Comparison of ENCODE assay signal across 9 cellular contexts in genomic region chr17:1606352-1606985, GRCh38. TPM values are rescaled to one million over a fixed set of nuclear protein-coding genes. Genes with fewer than 3 reads are reported as not detected.
DNase-seq lines count a peak whose midpoint lies in the region; ATAC-seq and TF ChIP-seq lines count a peak whose summit lies in the region.
"Had no signal": no experiment of that assay in that cellular context is flagged by ENCODE, and none has a peak within 500 bp of the region (broad histone marks: within the 10 kb centered on the region; RNA-seq: fewer than 3 reads in every experiment).

No MANE protein-coding gene starts in this region.

- peak overlapping the region; percentile 26; the same call in 1 of the 2 replicates for H3K4me2 ChIP-seq in OCI-LY7 (ENCODE audit: low read length)
- H3K4me2 ChIP-seq in PC-9, result no peak overlapping the region

- TF ChIP-seq CTCF in heart left ventricle (IDR thresholded peaks at IDR 0.05) (no peak), OCI-LY7 (conservative IDR thresholded peaks at IDR 0.05; ENCODE audit: low read length) (no peak), lower lobe of right lung (IDR thresholded peaks at IDR 0.05) (no peak), PC-9 (conservative IDR thresholded peaks at IDR 0.05) (no peak)

- H3K9me3 ChIP-seq in heart left ventricle, result no peaks in the 10 kb centered on the region
- no peaks in the 10 kb centered on the region for H3K9me3 ChIP-seq in OCI-LY7 (ENCODE audit: low read length)
- no peaks in the 10 kb centered on the region for H3K9me3 ChIP-seq in lower lobe of right lung
- no peaks in the 10 kb centered on the region for H3K9me3 ChIP-seq in PC-9 (ENCODE audit: insufficient read depth, low read depth)

- DNase-seq in heart left ventricle, result no peak
- no peak for DNase-seq in cardiac septum (ENCODE audit: low spot score)
- no peak for DNase-seq in OCI-LY7 (ENCODE audit: low spot score)
- DNase-seq in lower lobe of right lung, result no peak
- no peak for DNase-seq in activated gamma-delta T cell (lab: John Stamatoyannopoulos, UW)
- DNase-seq in GOT3 (lab: John Stamatoyannopoulos, UW), result no peak
- DNase-seq in PC-9, result no peak

- BruUV-seq in OCI-LY7 (replicated peaks; lab: Mats Ljungman, UMichigan) (no TSS peak), PC-9 (replicated peaks; lab: Mats Ljungman, UMichigan) (no TSS peak)

- no peaks in the 10 kb centered on the region for H4K20me1 ChIP-seq in OCI-LY7 (ENCODE audit: insufficient read depth, low read length)
- no peaks in the 10 kb centered on the region for H4K20me1 ChIP-seq in PC-9 (ENCODE audit: insufficient read depth)

- H3K27ac ChIP-seq in heart left ventricle, result peak overlapping the region in 7 of 12 donors; percentile 15 to 91 (median 37)
- H3K27ac ChIP-seq in OCI-LY7 (ENCODE audit: low read depth, low read length, poor library complexity, severe bottlenecking), result no peak overlapping the region
- H3K27ac ChIP-seq in lower lobe of right lung, result peak overlapping the region; percentile 76
- H3K27ac ChIP-seq in temporal lobe (ENCODE audit: low read depth, low read length), result peak overlapping the region; percentile 56
- no peak overlapping the region for H3K27ac ChIP-seq in PC-9
- H3K27ac ChIP-seq: C4-2B had no signal

- no peaks in the 10 kb centered on the region for H3K79me2 ChIP-seq in OCI-LY7 (ENCODE audit: insufficient read depth, low read depth, low read length)
- H3K79me2 ChIP-seq in PC-9 (ENCODE audit: low read depth), result no peaks in the 10 kb centered on the region

- H3K4me3 ChIP-seq in heart left ventricle (no peak overlapping the region), OCI-LY7 (ENCODE audit: low read depth, low read length, poor library complexity, severe bottlenecking) (no peak overlapping the region), lower lobe of right lung (no peak overlapping the region), PC-9 (no peak overlapping the region)

- H3K9me2 ChIP-seq in OCI-LY7 (ENCODE audit: insufficient read depth, low read length), result no peaks in the 10 kb centered on the region
- H3K9me2 ChIP-seq in PC-9 (ENCODE audit: insufficient read depth), result no peaks in the 10 kb centered on the region

- H3K27me3 ChIP-seq in heart left ventricle (no peaks in the 10 kb centered on the region), lower lobe of right lung (ENCODE audit: low read depth) (no peaks in the 10 kb centered on the region), PC-9 (ENCODE audit: insufficient read depth, low read depth) (no peaks in the 10 kb centered on the region)

- peak in 1 of 4 donors; percentile 8 for ATAC-seq in heart left ventricle
- no peak for ATAC-seq in lower lobe of right lung

- intact Hi-C loops in heart left ventricle (cut with DNase I) (no loop called here), cardiac septum (cut with DNase I) (no loop called here), OCI-LY7 (cut with micrococcal nuclease; ENCODE audit: unreplicated experiment) (no loop called here), lower lobe of right lung (cut with DNase I) (no loop called here), PC-9 (cut with micrococcal nuclease; ENCODE audit: unreplicated experiment) (no loop called here)

- peaks cover 0 to 51% (median 0%) of the 10 kb centered on the region in 12 donors for H3K4me1 ChIP-seq in heart left ventricle
- peaks cover 20% of the 10 kb centered on the region for H3K4me1 ChIP-seq in OCI-LY7 (ENCODE audit: insufficient read depth, low read length, poor library complexity, severe bottlenecking)
- H3K4me1 ChIP-seq in lower lobe of right lung, result peaks cover 29% of the 10 kb centered on the region
- H3K4me1 ChIP-seq in PC-9 (replicated peaks; ENCODE audit: insufficient read depth), result no peaks in the 10 kb centered on the region

- H2AFZ ChIP-seq in OCI-LY7 (ENCODE audit: low read length) (no peak overlapping the region; the same call in 1 of the 2 replicates), PC-9 (no peak overlapping the region)

- CTCF ChIA-PET in OCI-LY7 (lab: Charles Lee; ENCODE audit: unreplicated experiment) (no interaction called here), PC-9 (lab: Charles Lee) (no interaction called here)

- H3K36me3 ChIP-seq in heart left ventricle, result peaks cover 0 to 3% (median 0%) of the 10 kb centered on the region in 9 donors
- peaks cover 9% of the 10 kb centered on the region; the same call in 1 of the 2 replicates for H3K36me3 ChIP-seq in OCI-LY7 (ENCODE audit: insufficient read depth, low read length)
- H3K36me3 ChIP-seq in lower lobe of right lung, result peaks cover 22% of the 10 kb centered on the region
- H3K36me3 ChIP-seq in PC-9 (ENCODE audit: low read depth), result no peaks in the 10 kb centered on the region

- H3F3A ChIP-seq in PC-9 (ENCODE audit: insufficient read depth, low read depth), result no peaks in the 10 kb centered on the region

- no peak for TF ChIP-seq POLR2A in heart left ventricle (IDR thresholded peaks at IDR 0.05)

- WGBS in heart left ventricle, 4 donors, result 89 to 91% (median 90%) methylated on average over 18 to 26 of the region's 26 CpGs

- POLR2A ChIA-PET in OCI-LY7 (lab: Charles Lee), result interaction anchor here (0.7 kb wide), 1 partner anchor 12 kb away, joined by 3 read pairs; no protein-coding TSS in a partner anchor
- POLR2A ChIA-PET in PC-9 (lab: Charles Lee; ENCODE audit: unreplicated experiment), result no interaction called here

RNA-seq across cellular contexts. Expression of gene SLC43A2, which starts 22.2 kb away (rescaled TPM):
- total RNA-seq in heart left ventricle (10 to 100 TPM in 3 of 9 donors, 1 to 10 TPM in 6; 4.1 to 29.1 (median 7.1) TPM), cardiac septum (4.8 TPM), OCI-LY7 (2022) (16.6 and 17.1 TPM in 2 replicates), lower lobe of right lung (44.6 TPM), temporal lobe (11.8 TPM), PC-9 (2021) (6.8 and 9.3 TPM in 2 replicates)
- 1 to 10 TPM; 1.4 to 6.8 TPM for polyA plus RNA-seq in heart left ventricle
- total RNA-seq in OCI-LY7 (2014; rRNA removed; shearing (Covaris generic)), result 9.2 and 16.7 TPM in 2 replicates

RNA-seq across cellular contexts. Expression of gene SCARF1, which starts 39.1 kb away (rescaled TPM):
- 10 to 100 TPM in 7 of 9 donors, 1 to 10 TPM in 2; 7.4 to 25.9 (median 12.9) TPM for total RNA-seq in heart left ventricle
- polyA plus RNA-seq in heart left ventricle, result 1 to 10 TPM; 9.0 to 9.1 TPM
- 10.9 TPM for total RNA-seq in cardiac septum
- 0.19 and 0.31 TPM in 2 replicates for total RNA-seq in OCI-LY7 (2014; rRNA removed; shearing (Covaris generic))
- 0.29 and 0.41 TPM in 2 replicates for total RNA-seq in OCI-LY7 (2022)
- total RNA-seq in lower lobe of right lung, result 37.4 TPM
- 2.5 TPM for total RNA-seq in temporal lobe
- 2.2 and 2.7 TPM in 2 replicates for total RNA-seq in PC-9 (2021)

RNA-seq across cellular contexts. Expression of gene RILP, which starts 43.2 kb away (rescaled TPM):
- total RNA-seq in heart left ventricle (100 to 1,000 TPM in 2 of 9 donors, 10 to 100 TPM in 7; 41.9 to 130 (median 60.1) TPM), cardiac septum (49.8 TPM), OCI-LY7 (2022) (0.59 and 1.2 TPM in 2 replicates), lower lobe of right lung (41.5 TPM), temporal lobe (2.2 TPM), PC-9 (2021) (9.6 and 11.5 TPM in 2 replicates)
- 100 to 1,000 TPM in 1 of 2 donors, 10 to 100 TPM in 1; 37.6 to 124 TPM for polyA plus RNA-seq in heart left ventricle
- total RNA-seq in OCI-LY7 (2014; rRNA removed; shearing (Covaris generic)), result 0.82 and 3.2 TPM in 2 replicates

RNA-seq across cellular contexts. Expression of gene PITPNA, which starts 43.9 kb away (rescaled TPM):
- total RNA-seq in heart left ventricle (10 to 100 TPM; 38.1 to 70.2 (median 50.6) TPM), cardiac septum (49.9 TPM), OCI-LY7 (2022) (51.2 and 51.8 TPM in 2 replicates), lower lobe of right lung (71.3 TPM), temporal lobe (21.6 TPM), PC-9 (2021) (80.3 and 87.4 TPM in 2 replicates)
- polyA plus RNA-seq in heart left ventricle, result 10 to 100 TPM; 10.1 to 61.7 TPM
- 15.0 and 27.7 TPM in 2 replicates for total RNA-seq in OCI-LY7 (2014; rRNA removed; shearing (Covaris generic))

Comparison
In these comparisons a context has a peak if more than half of its experiments do, and no peak if none do; other contexts are left out.
1. H3K27ac ChIP-seq: peak in heart left ventricle (7 of 12), lower lobe of right lung (single experiment) and temporal lobe (single experiment); none in OCI-LY7 (single experiment) and PC-9 (single experiment).